In the genomic region with DNA sequence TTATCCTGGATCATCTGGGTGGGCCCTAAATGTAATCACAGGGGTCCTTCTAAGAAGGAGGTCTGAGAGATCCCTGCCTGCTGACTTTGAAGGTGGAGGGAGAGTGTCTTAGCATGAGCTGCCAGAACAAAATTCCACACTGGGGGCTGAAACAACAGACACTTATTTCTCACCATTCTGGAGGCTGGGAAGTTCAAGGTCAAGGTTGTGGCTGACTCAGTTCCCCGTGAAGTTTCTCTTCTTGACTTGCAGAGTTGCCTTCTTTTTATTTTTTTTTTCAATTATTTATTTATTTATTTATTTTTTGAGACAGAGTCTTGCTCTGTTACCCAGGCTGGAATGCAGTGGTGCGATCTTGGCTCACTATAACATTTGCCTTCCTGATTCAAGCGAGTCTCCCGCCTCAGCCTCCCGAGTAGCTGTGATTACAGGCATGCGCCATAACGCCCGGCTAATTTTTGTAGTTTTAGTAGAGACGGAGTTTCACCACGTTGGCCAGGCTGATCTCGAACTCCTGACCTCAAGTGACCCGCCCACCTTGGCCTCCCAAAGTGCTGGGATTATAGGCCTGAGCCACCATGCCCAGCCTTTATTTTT, we compare ENCODE assay signal across 8 cellular contexts. TPM values are rescaled to one million over a fixed set of nuclear protein-coding genes. Genes with fewer than 3 reads are reported as not detected.
DNase-seq lines count a peak whose midpoint lies in the region; TF ChIP-seq lines count a peak whose summit lies in the region.
"Not testable (repeated sequence)": the region's sequence is repeated elsewhere in the genome, so short reads cannot be mapped to it uniquely, and the experiment has no call there.

No MANE protein-coding gene starts in this region.

- not testable (repeated sequence) for H3K4me1 ChIP-seq in HEK293 (ENCODE audit: control insufficient read depth, insufficient read depth, low read length); endodermal cell (ENCODE audit: control insufficient read depth, insufficient read depth, low read length); smooth muscle cell (ENCODE audit: low read depth)

- DNase-seq in NCI-H82 treated with DMSO at 0.1 percent for 48 hours (lab: John Stamatoyannopoulos, UW; ENCODE audit: unreplicated experiment), result peak; percentile 63
- peak; percentile 80 for DNase-seq in WERI-Rb-1
- DNase-seq in amniotic epithelial cell (ENCODE audit: low read depth), result peak; percentile 41
- DNase-seq in endodermal cell; osteocyte (ENCODE audit: extremely low spot score, unreplicated experiment); smooth muscle cell (lab: John Stamatoyannopoulos, UW; ENCODE audit: unreplicated experiment); type B pancreatic cell (ENCODE audit: extremely low spot score, unreplicated experiment): not testable (repeated sequence)

- H3K9me3 ChIP-seq in HEK293 (ENCODE audit: control insufficient read depth, insufficient read depth, low read depth, low read length); WERI-Rb-1 (ENCODE audit: severe bottlenecking); smooth muscle cell (replicated peaks; ENCODE audit: low read depth): not testable (repeated sequence)
- H3K9me3 ChIP-seq in endodermal cell (ENCODE audit: control insufficient read depth, low read length), result peaks cover 15% of the 10 kb centered on the region

- not testable (repeated sequence) for H3K36me3 ChIP-seq in HEK293 (ENCODE audit: control insufficient read depth in 2 of 2, insufficient read depth in 1 of 2, low read length in 2 of 2); WERI-Rb-1; endodermal cell (ENCODE audit: control insufficient read depth, insufficient read depth, low read length); smooth muscle cell (ENCODE audit: low read depth)

- H3K9ac ChIP-seq in endodermal cell (ENCODE audit: extremely low read depth, low read length, poor library complexity, severe bottlenecking); smooth muscle cell (ENCODE audit: low read depth): not testable (repeated sequence)

- H3K27ac ChIP-seq in HEK293 (ENCODE audit: extremely low read depth, low read depth, low read length); endodermal cell (ENCODE audit: low read depth, low read length): not testable (repeated sequence)
- H3K27ac ChIP-seq in WERI-Rb-1 (peak overlapping the region; percentile 68), smooth muscle cell (ENCODE audit: low read depth) (peak overlapping the region; percentile 3)

- H3K27me3 Mint-ChIP-seq in endodermal cell (ENCODE audit: insufficient read depth); osteocyte (ENCODE audit: unreplicated experiment); type B pancreatic cell: not testable (repeated sequence)

- POLR2A ChIA-PET in HEK293 (lab: Yijun Ruan, JAX), result not testable (repeated sequence)

- H3K27me3 ChIP-seq in WERI-Rb-1 (ENCODE audit: insufficient read depth, low read depth, severe bottlenecking); endodermal cell (ENCODE audit: control insufficient read depth, insufficient read depth, low read length, poor library complexity, severe bottlenecking); smooth muscle cell (ENCODE audit: low read depth): not testable (repeated sequence)

- 92% methylated on average over 11 to 12 of the region's 12 CpGs for WGBS in endodermal cell (ENCODE audit: insufficient coverage in 1 of 2, insufficient read length in 1 of 2), 2 experiments
- 90% methylated on average over 12 of the region's 12 CpGs for WGBS in smooth muscle cell (ENCODE audit: low lambda C conversion rate)

- H3K4me3 Mint-ChIP-seq in endodermal cell; osteocyte (ENCODE audit: unreplicated experiment); type B pancreatic cell: not testable (repeated sequence)

- H3K36me3 Mint-ChIP-seq in endodermal cell (ENCODE audit: low read depth); osteocyte (ENCODE audit: unreplicated experiment); type B pancreatic cell: not testable (repeated sequence)

- not testable (repeated sequence) for H3F3A ChIP-seq in smooth muscle cell (ENCODE audit: low read depth)

- H3K4me2 ChIP-seq in smooth muscle cell, result not testable (repeated sequence)

- peak overlapping the region; percentile 66 for H3K27ac Mint-ChIP-seq in endodermal cell
- peak overlapping the region; percentile 67 for H3K27ac Mint-ChIP-seq in osteocyte (ENCODE audit: unreplicated experiment)
- H3K27ac Mint-ChIP-seq in type B pancreatic cell, result peak overlapping the region; percentile 43

- not testable (repeated sequence) for H2AFZ ChIP-seq in smooth muscle cell (ENCODE audit: low read depth)

- not testable (repeated sequence) for H3K79me2 ChIP-seq in smooth muscle cell (ENCODE audit: low read depth)

- not testable (repeated sequence) for TF ChIP-seq CTCF in HEK293 (tag by site-specific recombination; IDR thresholded peaks at IDR 0.05); WERI-Rb-1 (IDR thresholded peaks at IDR 0.05; ENCODE audit: low read depth, low read length); endodermal cell (conservative IDR thresholded peaks at IDR 0.05); osteocyte (IDR thresholded peaks at IDR 0.05); smooth muscle cell (IDR thresholded peaks at IDR 0.05; ENCODE audit: borderline replicate concordance, insufficient read depth, poor library complexity, severe bottlenecking); type B pancreatic cell (conservative IDR thresholded peaks at IDR 0.05)

- H3K9me3 Mint-ChIP-seq in endodermal cell, result peaks cover 13% of the 10 kb centered on the region
- H3K9me3 Mint-ChIP-seq in osteocyte (ENCODE audit: unreplicated experiment); type B pancreatic cell: not testable (repeated sequence)

- not testable (repeated sequence) for H4K20me1 ChIP-seq in smooth muscle cell (ENCODE audit: low read depth)

- H3K4me1 Mint-ChIP-seq in endodermal cell (peaks cover 14% of the 10 kb centered on the region), osteocyte (ENCODE audit: unreplicated experiment) (peaks cover 26% of the 10 kb centered on the region)
- not testable (repeated sequence) for H3K4me1 Mint-ChIP-seq in type B pancreatic cell (ENCODE audit: unreplicated experiment)

- H3K4me3 ChIP-seq in HEK293 (ENCODE audit: low read depth, low read length); WERI-Rb-1 (ENCODE audit: low read depth, low read length); endodermal cell (ENCODE audit: low read length); smooth muscle cell: not testable (repeated sequence)

- CTCF ChIA-PET in HEK293 (lab: Yijun Ruan, JAX), result interaction anchor here (0.6 to 1.9 kb wide), 2 partner anchors 53 to 1791 kb away, joined by 3 to 6 read pairs; a partner anchor contains a TSS

TF ChIP-seq in HEK293, 187 proteins besides CTCF, POLR2A, EP300 and RAD21:
- peak; percentile 83 for TF ChIP-seq ZNF600 (tag by site-specific recombination; IDR thresholded peaks at IDR 0.05)
- 0 out of 2 replicates have a peak, but pooled peaks have one; percentile 27 for TF ChIP-seq GLIS1 (tag by site-specific recombination; IDR thresholded peaks at IDR 0.05)
- TF ChIP-seq ZNF335 (tag by site-specific recombination; conservative IDR thresholded peaks at IDR 0.05), result peak; percentile 67

RNA-seq across cellular contexts. Expression of a gene that starts 50.1 kb away (rescaled TPM):
- total RNA-seq in endodermal cell, result 10 to 100 TPM; 54.2 to 75.3 TPM
- 15.1 TPM for polyA plus RNA-seq in endodermal cell (2013, experiment 1 of 2)
- 19.8 TPM for polyA plus RNA-seq in endodermal cell (2013, experiment 2 of 2)
- total RNA-seq in osteocyte, result 79.1 and 86.4 TPM in 2 replicates
- total RNA-seq in smooth muscle cell, result 116 and 172 TPM in 2 replicates
- polyA plus RNA-seq in smooth muscle cell, result 201 and 310 TPM in 2 replicates
- total RNA-seq in type B pancreatic cell (ENCODE audit: low replicate concordance), result 16.9 and 21.1 TPM in 2 replicates
